Comparison of ENCODE assay signal across 8 cellular contexts in genomic region chr3:53129344-53129743, GRCh38. TPM values are rescaled to one million over a fixed set of nuclear protein-coding genes. Genes with fewer than 3 reads are reported as not detected.
A peak's percentile ranks its signal among the peaks of the same experiment; 100 is the strongest.
DNase-seq lines count a peak whose midpoint lies in the region; ATAC-seq and TF ChIP-seq lines count a peak whose summit lies in the region.

No MANE protein-coding gene starts in this region.

- H3K27ac ChIP-seq in RWPE2 (ENCODE audit: poor library complexity, severe bottlenecking) (peak overlapping the region; percentile 38), esophagus muscularis mucosa (replicated peaks in 1 of 4) (peak overlapping the region in 3 of 4 donors; percentile 88 to 93 (median 89)), prostate gland (peak overlapping the region in 1 of 2 donors; percentile 89)

- DNase-seq in GM12864 (ENCODE audit: low read depth) (no peak), RWPE2 (ENCODE audit: low spot score) (no peak), esophagus muscularis mucosa (ENCODE audit: extremely low spot score) (no peak), prostate gland (ENCODE audit: low spot score) (no peak), NCI-H748 (lab: John Stamatoyannopoulos, UW; ENCODE audit: unreplicated experiment) (no peak)
- DNase-seq in stimulated activated CD4-positive, alpha-beta T cell treated with anti-CD3 and anti-CD28 coated beads, Interleukin-2, amount 100 ng/mL, for 48 hours = no peak

- no peak for ATAC-seq in RWPE2 (ENCODE audit: low read depth)
- ATAC-seq in GM18909 (IDR thresholded peaks at IDR 0.05; ENCODE audit: poor library complexity, unreplicated experiment) = no peak
- no peak for ATAC-seq in HG03571 (IDR thresholded peaks at IDR 0.05; ENCODE audit: unreplicated experiment)

- H3K4me3 ChIP-seq in GM12864 (ENCODE audit: low read depth, low read length) (peak overlapping the region; percentile 69), RWPE2 (ENCODE audit: severe bottlenecking) (peak overlapping the region; percentile 83), esophagus muscularis mucosa (peak overlapping the region; percentile 70 to 93 (median 80)), prostate gland (peak overlapping the region; percentile 74 to 79)

- no peak for TF ChIP-seq EP300 in esophagus muscularis mucosa (IDR thresholded peaks at IDR 0.05)

- intact Hi-C loops in esophagus muscularis mucosa (cut with DNase I) = no loop called here
- intact Hi-C loops in prostate gland (cut with DNase I) = no loop called here

- no peak for TF ChIP-seq CTCF in GM12864 (IDR thresholded peaks at IDR 0.05; ENCODE audit: low read depth, low read length, missing control alignments)
- no peak for TF ChIP-seq CTCF in RWPE2 (IDR thresholded peaks at IDR 0.05; ENCODE audit: poor library complexity, severe bottlenecking)
- no peak for TF ChIP-seq CTCF in esophagus muscularis mucosa (IDR thresholded peaks at IDR 0.05)
- no peak for TF ChIP-seq CTCF in prostate gland (IDR thresholded peaks at IDR 0.05)

- H3K9me3 ChIP-seq in RWPE2 (ENCODE audit: severe bottlenecking) (no peaks in the 10 kb centered on the region), esophagus muscularis mucosa (no peaks in the 10 kb centered on the region), prostate gland (no peaks in the 10 kb centered on the region)

- H3K27me3 ChIP-seq in RWPE2 (ENCODE audit: insufficient read depth, poor library complexity, severe bottlenecking) (no peaks in the 10 kb centered on the region), esophagus muscularis mucosa (no peaks in the 10 kb centered on the region), prostate gland (replicated peaks; ENCODE audit: insufficient read depth) (no peaks in the 10 kb centered on the region)

- H3K36me3 ChIP-seq in RWPE2 (ENCODE audit: low read depth) (peaks cover 17% of the 10 kb centered on the region), esophagus muscularis mucosa (peaks cover 11 to 19% (median 17%) of the 10 kb centered on the region in 4 donors), prostate gland (peaks cover 0 to 7% of the 10 kb centered on the region in 2 donors)

- 96% methylated on average over 3 of the region's 3 CpGs for WGBS in esophagus muscularis mucosa
- 62% methylated on average over 3 of the region's 3 CpGs for WGBS in prostate gland

- TF ChIP-seq POLR2A in esophagus muscularis mucosa (IDR thresholded peaks at IDR 0.05; ENCODE audit: low read depth) (no peak), prostate gland (IDR thresholded peaks at IDR 0.05) (no peak)

- peaks cover 4% of the 10 kb centered on the region for H3K4me1 ChIP-seq in RWPE2 (ENCODE audit: insufficient read depth, poor library complexity, severe bottlenecking)
- peaks cover 15 to 34% (median 27%) of the 10 kb centered on the region in 4 donors for H3K4me1 ChIP-seq in esophagus muscularis mucosa
- peaks cover 9% of the 10 kb centered on the region for H3K4me1 ChIP-seq in prostate gland (replicated peaks)

RNA-seq across cellular contexts. Expression of gene RFT1, which starts 0.9 kb away (rescaled TPM):
- total RNA-seq in esophagus muscularis mucosa (10 to 100 TPM in 1 of 4 donors, 1 to 10 TPM in 3; 6.8 to 10.3 (median 9.0) TPM), prostate gland (10 to 100 TPM; 10.3 to 31.1 TPM)

RNA-seq across cellular contexts. Expression of gene PRKCD, which starts 31.7 kb away (rescaled TPM):
- total RNA-seq in esophagus muscularis mucosa (10 to 100 TPM in 3 of 4 donors, 1 to 10 TPM in 1; 7.0 to 16.7 (median 12.4) TPM), prostate gland (10 to 100 TPM; 33.4 to 57.9 TPM)
